ENCODE assay signal across 8 cellular contexts in genomic region chr2:9703085-9703641, GRCh38.
DNase-seq lines count a peak whose midpoint lies in the region; ATAC-seq, FAIRE-seq and TF ChIP-seq lines count a peak whose summit lies in the region.

No MANE protein-coding gene starts in this region.

- H2AFZ ChIP-seq in PC-9 = no peak overlapping the region

- POLR2A ChIA-PET in PC-9 (lab: Charles Lee; ENCODE audit: unreplicated experiment) = interaction anchor here (0.6 to 1.3 kb wide), 4 partner anchors 72 to 201 kb away, joined by 3 to 9 read pairs (median 6); partner anchors contain the start of gene YWHAQ

- no peaks in the 10 kb centered on the region for H3K36me3 ChIP-seq in PC-9 (ENCODE audit: low read depth)
- no peaks in the 10 kb centered on the region for H3K36me3 ChIP-seq in left ventricle myocardium inferior

- no peaks in the 10 kb centered on the region for H3K79me2 ChIP-seq in PC-9 (ENCODE audit: low read depth)

- H3K4me1 ChIP-seq in PC-9 (replicated peaks; ENCODE audit: insufficient read depth) (peaks cover 46% of the 10 kb centered on the region), left ventricle myocardium inferior (peaks cover 6% of the 10 kb centered on the region)

- FAIRE-seq in GM12891 (lab: Jason Lieb, UNC) = no peak

- DNase-seq in PC-9 = peak; percentile 91 to 95
- DNase-seq in activated effector memory CD4-positive, alpha-beta T cell treated with anti-CD3 and anti-CD28 coated beads, Interleukin-2, amount 50 U/mL, for 16 hours = peak; percentile 93
- DNase-seq in left ventricle myocardium inferior = peak; percentile 27
- peak; percentile 45 to 76 (median 69) for DNase-seq in stimulated activated CD4-positive, alpha-beta T cell treated with anti-CD3 and anti-CD28 coated beads, TNF-alpha, amount 100 ng/mL, for 24 hours (ENCODE audit: low read depth in 3 of 3)
- no peak for DNase-seq in GM12891 (ENCODE audit: insufficient read length, low spot score)
- DNase-seq in SKM-1 (lab: John Stamatoyannopoulos, UW; ENCODE audit: unreplicated experiment) = no peak

- H3K27me3 ChIP-seq in PC-9 (ENCODE audit: insufficient read depth, low read depth) (no peaks in the 10 kb centered on the region), left ventricle myocardium inferior (ENCODE audit: low read depth) (no peaks in the 10 kb centered on the region)

- no peak overlapping the region; the same call in 1 of the 2 replicates for H3K4me3 ChIP-seq in PC-9
- no peak overlapping the region for H3K4me3 ChIP-seq in left ventricle myocardium inferior

- no peak for TF ChIP-seq POLR2A in GM12891 (IDR thresholded peaks at IDR 0.05; ENCODE audit: low read depth, low read length)

- TF ChIP-seq CTCF in PC-9 (conservative IDR thresholded peaks at IDR 0.05) (no peak), left ventricle myocardium inferior (IDR thresholded peaks at IDR 0.05; ENCODE audit: borderline replicate concordance) (no peak)

- H3K4me2 ChIP-seq in PC-9 = peak overlapping the region; percentile 53

- intact Hi-C loops in PC-9 (cut with micrococcal nuclease; ENCODE audit: unreplicated experiment) = loop anchor here (1.0 to 2.0 kb wide), 5 partner anchors 28 to 144 kb away; partner anchors contain the start of gene YWHAQ
- intact Hi-C loops in left ventricle myocardium inferior (cut with micrococcal nuclease) = no loop called here

- CTCF ChIA-PET in PC-9 (lab: Charles Lee) = interaction anchor here (0.6 to 1.0 kb wide), 3 partner anchors 37 to 86 kb away, joined by 3 to 8 read pairs (median 3); no protein-coding TSS in a partner anchor

- ATAC-seq in GM18867 (IDR thresholded peaks at IDR 0.05; ENCODE audit: unreplicated experiment) = peak; percentile 44
- ATAC-seq in HG02885 (IDR thresholded peaks at IDR 0.05; ENCODE audit: poor library complexity, unreplicated experiment) = no peak

- no peaks in the 10 kb centered on the region for H4K20me1 ChIP-seq in PC-9 (ENCODE audit: insufficient read depth)

- no TSS peak for BruUV-seq in PC-9 (replicated peaks; lab: Mats Ljungman, UMichigan)

- H3K9me3 ChIP-seq in PC-9 (ENCODE audit: insufficient read depth, low read depth) (no peaks in the 10 kb centered on the region), left ventricle myocardium inferior (replicated peaks) (no peaks in the 10 kb centered on the region)

- no peaks in the 10 kb centered on the region for H3K9me2 ChIP-seq in PC-9 (ENCODE audit: insufficient read depth)

- H3K27ac ChIP-seq in PC-9 (peak overlapping the region; percentile 87), left ventricle myocardium inferior (replicated peaks) (no peak overlapping the region)

- H3F3A ChIP-seq in PC-9 (ENCODE audit: insufficient read depth, low read depth) = peaks cover 21% of the 10 kb centered on the region

TF ChIP-seq in GM12891, 5 proteins besides CTCF, POLR2A, EP300 and RAD21:
- TF ChIP-seq PAX5 (IDR thresholded peaks at IDR 0.05; ENCODE audit: insufficient read depth, low read length, severe bottlenecking) = no peak
- no peak for TF ChIP-seq POU2F2 (IDR thresholded peaks at IDR 0.05; ENCODE audit: low read depth, low read length)
- no peak for TF ChIP-seq POLR2AphosphoS5 (IDR thresholded peaks at IDR 0.05; ENCODE audit: low read depth, low read length)
- TF ChIP-seq SPI1 (IDR thresholded peaks at IDR 0.05; ENCODE audit: low read depth, low read length) = no peak
- no peak for TF ChIP-seq TAF1 (IDR thresholded peaks at IDR 0.05; ENCODE audit: low read depth, low read length)

Comparison
In these comparisons a context has a peak if more than half of its experiments do, and no peak if none do; other contexts are left out.
1. DNase-seq: peak in PC-9 (2 of 2), activated effector memory CD4-positive, alpha-beta T cell treated with anti-CD3 and anti-CD28 coated beads, Interleukin-2, amount 50 U/mL, for 16 hours (single experiment), left ventricle myocardium inferior (single experiment) and stimulated activated CD4-positive, alpha-beta T cell treated with anti-CD3 and anti-CD28 coated beads, TNF-alpha, amount 100 ng/mL, for 24 hours (3 of 3); none in GM12891 (single experiment) and SKM-1 (single experiment).